ENCODE assay signal across 12 cellular contexts in the genomic region with DNA sequence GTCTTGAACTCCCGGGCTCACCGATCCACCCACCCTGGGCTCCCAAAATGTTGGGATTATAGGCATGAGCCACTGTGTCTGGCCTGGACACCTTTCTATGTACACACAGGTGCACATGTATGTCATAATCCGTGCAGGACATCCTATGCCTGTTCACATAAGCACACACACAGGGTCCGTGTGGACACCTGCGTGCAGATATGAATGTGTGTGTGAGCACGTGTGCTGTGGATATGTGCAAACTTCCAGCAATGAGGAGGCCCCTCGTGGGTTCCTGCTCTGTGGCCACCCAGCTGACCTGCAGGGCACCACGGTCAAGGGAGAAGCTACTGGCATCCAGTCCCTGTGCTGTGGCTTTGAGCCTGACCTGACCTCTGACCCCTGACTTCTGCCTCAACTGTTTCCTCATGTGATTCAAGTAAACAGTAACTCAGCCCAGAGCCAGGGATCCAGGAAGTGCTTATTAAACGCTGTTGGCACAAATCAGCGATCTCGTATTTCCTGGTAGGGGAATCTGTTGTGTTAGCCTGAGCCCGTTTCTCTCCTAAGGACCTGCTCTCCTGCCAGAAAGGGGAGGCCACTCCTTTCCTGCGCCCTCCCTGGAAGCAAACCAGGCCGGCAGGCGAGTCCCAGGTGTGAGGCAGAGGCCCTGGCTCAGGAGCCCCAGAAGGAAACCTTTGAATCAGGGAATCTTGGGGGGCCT. TPM values are rescaled to one million over a fixed set of nuclear protein-coding genes. Genes with fewer than 3 reads are reported as not detected.
DNase-seq lines count a peak whose midpoint lies in the region; ATAC-seq, FAIRE-seq and TF ChIP-seq lines count a peak whose summit lies in the region.
"Had no signal": no experiment of that assay in that cellular context is flagged by ENCODE, and none has a peak within 500 bp of the region (broad histone marks: within the 10 kb centered on the region; RNA-seq: fewer than 3 reads in every experiment).

No MANE protein-coding gene starts in this region.

- TF ChIP-seq EP300 in tibial nerve (IDR thresholded peaks at IDR 0.05) = peak in 1 of 2 donors; percentile 10

- peaks cover 0 to 7% of the 10 kb centered on the region in 2 donors for H3K27me3 ChIP-seq in tibial nerve

- 44 to 45% methylated on average over 12 to 15 of the region's 15 CpGs for WGBS in tibial nerve, 2 donors

- H3K4me1 ChIP-seq in kidney (ENCODE audit: control insufficient read depth in 1 of 2, insufficient read depth in 1 of 2, low read depth in 1 of 2, low read length in 2 of 2) (peaks cover 0 to 9% of the 10 kb centered on the region in 2 donors), tibial nerve (no peaks in the 10 kb centered on the region)

- no peak for DNase-seq in HTR-8/SVneo (ENCODE audit: insufficient read length, low spot score)
- peak; percentile 66 for DNase-seq in amniotic epithelial cell (ENCODE audit: low read depth)
- peak; percentile 92 for DNase-seq in kidney
- no peak for DNase-seq in type B pancreatic cell (ENCODE audit: extremely low spot score, unreplicated experiment)
- no peak for DNase-seq in NCI-H1694 (lab: John Stamatoyannopoulos, UW)
- no peak for DNase-seq in tibial nerve (ENCODE audit: low spot score in 2 of 2)
- DNase-seq: NCI-H524 treated with DMSO at 0.1 percent for 48 hours; retina; stimulated activated naive CD8-positive, alpha-beta T cell treated with anti-CD3 and anti-CD28 coated beads, Interleukin-15, amount 100 ng/mL, for 72 hours; WERI-Rb-1 had no signal

- H3K4me3 ChIP-seq in kidney (ENCODE audit: low read length in 2 of 2) (no peak overlapping the region), tibial nerve (no peak overlapping the region)

- H3K9me3 Mint-ChIP-seq in type B pancreatic cell = no peaks in the 10 kb centered on the region
- H3K9me3 Mint-ChIP-seq: stimulated activated naive CD8-positive, alpha-beta T cell treated with anti-CD3 and anti-CD28 coated beads, Interleukin-15, amount 100 ng/mL, for 72 hours had no signal

- no peak overlapping the region for H3K9ac ChIP-seq in kidney (ENCODE audit: low read length in 2 of 2)

- no peaks in the 10 kb centered on the region for H3K4me1 Mint-ChIP-seq in type B pancreatic cell (ENCODE audit: unreplicated experiment)
- H3K4me1 Mint-ChIP-seq: stimulated activated naive CD8-positive, alpha-beta T cell treated with anti-CD3 and anti-CD28 coated beads, Interleukin-15, amount 100 ng/mL, for 72 hours had no signal

- H3K27ac ChIP-seq in kidney (ENCODE audit: low read depth in 2 of 2, low read length in 2 of 2) = peak overlapping the region; percentile 34 to 62
- H3K27ac ChIP-seq in tibial nerve = peak overlapping the region in 2 of 4 donors; percentile 17 to 40
- H3K27ac ChIP-seq: WERI-Rb-1 had no signal

- FAIRE-seq in HTR-8/SVneo (lab: Jason Lieb, UNC) = peak; percentile 80
- FAIRE-seq in kidney (lab: Jason Lieb, UNC) = no peak

- no peak for ATAC-seq in HG02678 (IDR thresholded peaks at IDR 0.05; ENCODE audit: unreplicated experiment)
- ATAC-seq: stimulated activated naive CD8-positive, alpha-beta T cell treated with anti-CD3 and anti-CD28 coated beads, Interleukin-15, amount 100 ng/mL, for 72 hours had no signal

- TF ChIP-seq POLR2A in tibial nerve (IDR thresholded peaks at IDR 0.05) = no peak

- intact Hi-C loops in kidney (cut with DNase I) = no loop called here

- H3K4me3 Mint-ChIP-seq in type B pancreatic cell = no peak overlapping the region
- H3K4me3 Mint-ChIP-seq: stimulated activated naive CD8-positive, alpha-beta T cell treated with anti-CD3 and anti-CD28 coated beads, Interleukin-15, amount 100 ng/mL, for 72 hours had no signal

- TF ChIP-seq CTCF in kidney (IDR thresholded peaks at IDR 0.05; ENCODE audit: borderline replicate concordance, extremely low read depth, insufficient read depth) (no peak), type B pancreatic cell (conservative IDR thresholded peaks at IDR 0.05) (no peak), tibial nerve (IDR thresholded peaks at IDR 0.05) (no peak)

- H3K27me3 Mint-ChIP-seq in type B pancreatic cell = peaks cover 14% of the 10 kb centered on the region

- no peaks in the 10 kb centered on the region for H3K36me3 ChIP-seq in kidney (ENCODE audit: control insufficient read depth in 1 of 2, insufficient read depth in 2 of 2, low read length in 2 of 2)
- H3K36me3 ChIP-seq in tibial nerve = no peaks in the 10 kb centered on the region
- H3K36me3 ChIP-seq: WERI-Rb-1 had no signal

- no peaks in the 10 kb centered on the region for H3K36me3 Mint-ChIP-seq in type B pancreatic cell

- H3K27ac Mint-ChIP-seq in type B pancreatic cell = peak overlapping the region; percentile 48
- H3K27ac Mint-ChIP-seq: stimulated activated naive CD8-positive, alpha-beta T cell treated with anti-CD3 and anti-CD28 coated beads, Interleukin-15, amount 100 ng/mL, for 72 hours had no signal

- H3K9me3 ChIP-seq in kidney (ENCODE audit: control insufficient read depth in 1 of 2, low read length in 2 of 2) = no peaks in the 10 kb centered on the region
- no peaks in the 10 kb centered on the region for H3K9me3 ChIP-seq in tibial nerve

RNA-seq across cellular contexts. Expression of gene CPNE7, which starts 6.5 kb away (rescaled TPM):
- total RNA-seq in kidney = 13.7 TPM
- polyA plus RNA-seq in kidney (ENCODE audit: insufficient read depth, low read depth, low replicate concordance) = 1.5 TPM
- total RNA-seq in type B pancreatic cell (ENCODE audit: low replicate concordance) = 1.6 and 6.5 TPM in 2 replicates
- total RNA-seq in tibial nerve = 10 to 100 TPM in 1 of 4 donors, 1 to 10 TPM in 1, under 1 TPM in 1, not detected in 1; 0.90 to 10.0 (median 4.2) TPM

RNA-seq across cellular contexts. Expression of gene RPL13, which starts 21.5 kb away (rescaled TPM):
- total RNA-seq in kidney = 1,694 TPM
- polyA plus RNA-seq in kidney (ENCODE audit: insufficient read depth, low read depth, low replicate concordance) = 3,146 TPM
- total RNA-seq in type B pancreatic cell (ENCODE audit: low replicate concordance) = 2,449 and 2,557 TPM in 2 replicates
- total RNA-seq in tibial nerve = 1,000 to 10,000 TPM; 5,811 to 9,745 (median 6,935) TPM

RNA-seq across cellular contexts. Expression of gene DPEP1, which starts 31.4 kb away (rescaled TPM):
- total RNA-seq in kidney = 24.2 TPM
- polyA plus RNA-seq in kidney (ENCODE audit: insufficient read depth, low read depth, low replicate concordance) = 433 TPM
- 13.4 and 16.7 TPM in 2 replicates for total RNA-seq in type B pancreatic cell (ENCODE audit: low replicate concordance)
- 1 to 10 TPM in 1 of 4 donors, under 1 TPM in 3; 0.39 to 2.5 (median 0.74) TPM for total RNA-seq in tibial nerve
- total RNA-seq: H4 had no signal

Comparison
In these comparisons a context has a peak if more than half of its experiments do, and no peak if none do; other contexts are left out.
1. DNase-seq: peak in amniotic epithelial cell (single experiment) and kidney (single experiment); none in HTR-8/SVneo (single experiment), type B pancreatic cell (single experiment), NCI-H1694 (single experiment) and tibial nerve (0 of 2).